ENCODE assay signal across 8 cellular contexts in genomic region chr19:36850646-36851442, GRCh38. TPM values are rescaled to one million over a fixed set of nuclear protein-coding genes. Genes with fewer than 3 reads are reported as not detected.
DNase-seq lines count a peak whose midpoint lies in the region; ATAC-seq and TF ChIP-seq lines count a peak whose summit lies in the region.

ZNF345 (plus strand) TSS chr19:36850876; CDS start chr19:36876831, 25,955 bp downstream.

- peak within 1 kb of the TSS; percentile 83 to 89 for H3K27ac ChIP-seq in mucosa of rectum (ENCODE audit: low read depth in 2 of 2, low read length in 2 of 2)

- no peak within 1 kb of the TSS for H3K27ac Mint-ChIP-seq in Calu3 (ENCODE audit: unreplicated experiment)
- no peak within 1 kb of the TSS for H3K27ac Mint-ChIP-seq in activated T-cell treated with anti-CD3 and anti-CD28 coated beads, Interleukin-2, amount 50 U/mL, for 24 hours

- H3K9me3 Mint-ChIP-seq in Calu3 (ENCODE audit: low read depth, unreplicated experiment) = peaks cover 11% of the 10 kb centered on the region
- H3K9me3 Mint-ChIP-seq in activated T-cell treated with anti-CD3 and anti-CD28 coated beads, Interleukin-2, amount 50 U/mL, for 24 hours = peaks cover 26% of the 10 kb centered on the region

- H3K9ac ChIP-seq in mucosa of rectum (ENCODE audit: low read depth in 1 of 2, low read length in 2 of 2) = peak within 1 kb of the TSS; percentile 70 to 87

- H3K4me3 ChIP-seq in mucosa of rectum (ENCODE audit: low read length in 2 of 2) = peak within 1 kb of the TSS; percentile 82 to 86

- H3K27me3 ChIP-seq in mucosa of rectum (ENCODE audit: control insufficient read depth in 2 of 2, insufficient read depth in 2 of 2, low read length in 2 of 2) = no peaks in the 10 kb centered on the region

- no peaks in the 10 kb centered on the region for H3K27me3 Mint-ChIP-seq in Calu3 (ENCODE audit: unreplicated experiment)
- H3K27me3 Mint-ChIP-seq in activated T-cell treated with anti-CD3 and anti-CD28 coated beads, Interleukin-2, amount 50 U/mL, for 24 hours = no peaks in the 10 kb centered on the region

- H3K4me1 ChIP-seq in mucosa of rectum (ENCODE audit: control insufficient read depth in 2 of 2, insufficient read depth in 2 of 2, low read length in 2 of 2) = peaks cover 5 to 10% of the 10 kb centered on the region in 2 donors

- peak; percentile 86 for DNase-seq in Calu3
- peak; percentile 62 for DNase-seq in HuH-7.5 (ENCODE audit: low spot score)
- peak; percentile 100 for DNase-seq in OCI-M2 (lab: John Stamatoyannopoulos, UW; ENCODE audit: unreplicated experiment)
- DNase-seq in activated T-cell treated with anti-CD3 and anti-CD28 coated beads, Interleukin-2, amount 50 U/mL, for 24 hours = peak; percentile 85
- peak; percentile 74 for DNase-seq in stimulated activated CD8-positive, alpha-beta memory T cell treated with anti-CD3 and anti-CD28 coated beads, Interleukin-4, amount 100 ng/mL, for 24 hours (ENCODE audit: low read depth)

- ATAC-seq in GM21515 (IDR thresholded peaks at IDR 0.05; ENCODE audit: unreplicated experiment) (peak; percentile 76), esophagus mucosa (peak; percentile 90)

- CTCF ChIA-PET in Calu3 (lab: Charles Lee) = interaction anchor here (0.7 to 1.5 kb wide), 4 partner anchors 8 to 670 kb away, joined by 3 to 11 read pairs (median 6); partner anchors contain the start of genes ZNF567 and ZNF790

- intact Hi-C loops in Calu3 (cut with micrococcal nuclease; ENCODE audit: unreplicated experiment) = loop anchor here (1.0 to 5.0 kb wide), 3 partner anchors 13 to 279 kb away; partner anchors contain the start of genes ZNF529, ZNF790 and ZNF850

- BruUV-seq in Calu3 (replicated peaks; lab: Mats Ljungman, UMichigan) = TSS peak; percentile 58

- TF ChIP-seq CTCF in Calu3 (IDR thresholded peaks at IDR 0.05; ENCODE audit: unreplicated experiment) = no peak

- peaks cover 7% of the 10 kb centered on the region in 2 donors for H3K36me3 ChIP-seq in mucosa of rectum (ENCODE audit: control insufficient read depth in 2 of 2, insufficient read depth in 2 of 2, low read length in 2 of 2)

- no peaks in the 10 kb centered on the region for H3K4me1 Mint-ChIP-seq in Calu3 (ENCODE audit: low read depth, unreplicated experiment)
- peaks cover 16% of the 10 kb centered on the region for H3K4me1 Mint-ChIP-seq in activated T-cell treated with anti-CD3 and anti-CD28 coated beads, Interleukin-2, amount 50 U/mL, for 24 hours (ENCODE audit: low read depth)

- peaks cover 3 to 4% of the 10 kb centered on the region in 2 donors for H3K9me3 ChIP-seq in mucosa of rectum (ENCODE audit: control insufficient read depth in 2 of 2, low read length in 2 of 2)

- peaks cover 8% of the 10 kb centered on the region for H3K36me3 Mint-ChIP-seq in Calu3 (ENCODE audit: insufficient read depth, unreplicated experiment)
- H3K36me3 Mint-ChIP-seq in activated T-cell treated with anti-CD3 and anti-CD28 coated beads, Interleukin-2, amount 50 U/mL, for 24 hours (ENCODE audit: low read depth) = peaks cover 33% of the 10 kb centered on the region

- no peak within 1 kb of the TSS for H3K4me3 Mint-ChIP-seq in Calu3 (ENCODE audit: low read depth, unreplicated experiment)
- H3K4me3 Mint-ChIP-seq in activated T-cell treated with anti-CD3 and anti-CD28 coated beads, Interleukin-2, amount 50 U/mL, for 24 hours = no peak within 1 kb of the TSS

RNA-seq across cellular contexts. Expression of gene ZNF345, which starts in this region (rescaled TPM):
- total RNA-seq in Calu3 (2022) (5.0 and 5.3 TPM in 2 replicates), esophagus mucosa (3.0 TPM)

Comparison
In these comparisons a context has a peak if more than half of its experiments do, and no peak if none do; other contexts are left out.
1. Peak in every context shown above with its lines: DNase-seq, ATAC-seq, H3K4me3 ChIP-seq and H3K27ac ChIP-seq.